Comparison of ENCODE assay signal across 8 cellular contexts in the genomic region with DNA sequence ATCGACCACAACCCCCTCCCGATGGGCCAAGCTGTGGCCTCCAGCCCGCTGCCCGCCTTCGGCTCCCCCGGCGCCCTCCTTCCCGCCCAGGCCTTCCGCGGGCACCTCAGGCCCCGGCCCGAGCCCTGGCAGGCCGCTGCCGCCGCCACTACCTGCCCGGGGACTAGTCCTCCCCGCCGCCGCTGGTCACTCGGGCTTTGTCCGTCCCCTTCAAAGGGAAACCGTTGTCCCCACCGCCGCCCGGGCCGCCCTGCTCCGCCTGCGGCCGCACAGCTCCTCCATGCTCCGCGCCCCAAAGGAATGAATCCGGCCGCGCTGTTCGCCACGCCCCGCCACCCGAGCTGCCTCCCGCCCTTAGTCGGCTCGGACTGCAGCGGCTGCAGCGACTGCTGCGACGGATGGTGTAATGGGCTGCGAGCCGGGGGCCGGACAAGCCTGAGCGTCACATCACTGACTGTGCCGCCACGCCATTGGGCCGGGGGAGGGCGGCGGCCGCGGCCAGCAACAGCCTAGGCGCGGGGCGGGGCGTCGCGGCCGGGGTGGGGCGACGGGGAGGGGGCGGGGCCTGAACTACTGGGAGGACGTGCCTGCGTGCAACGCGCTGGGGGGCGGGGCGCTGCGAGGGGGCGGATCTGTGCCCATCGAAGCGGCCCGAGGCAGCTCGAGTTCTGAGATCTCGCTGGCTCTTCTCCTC. TPM values are rescaled to one million over a fixed set of nuclear protein-coding genes. Genes with fewer than 3 reads are reported as not detected.
DNase-seq lines count a peak whose midpoint lies in the region; ATAC-seq and TF ChIP-seq lines count a peak whose summit lies in the region.

A gene with protein sequence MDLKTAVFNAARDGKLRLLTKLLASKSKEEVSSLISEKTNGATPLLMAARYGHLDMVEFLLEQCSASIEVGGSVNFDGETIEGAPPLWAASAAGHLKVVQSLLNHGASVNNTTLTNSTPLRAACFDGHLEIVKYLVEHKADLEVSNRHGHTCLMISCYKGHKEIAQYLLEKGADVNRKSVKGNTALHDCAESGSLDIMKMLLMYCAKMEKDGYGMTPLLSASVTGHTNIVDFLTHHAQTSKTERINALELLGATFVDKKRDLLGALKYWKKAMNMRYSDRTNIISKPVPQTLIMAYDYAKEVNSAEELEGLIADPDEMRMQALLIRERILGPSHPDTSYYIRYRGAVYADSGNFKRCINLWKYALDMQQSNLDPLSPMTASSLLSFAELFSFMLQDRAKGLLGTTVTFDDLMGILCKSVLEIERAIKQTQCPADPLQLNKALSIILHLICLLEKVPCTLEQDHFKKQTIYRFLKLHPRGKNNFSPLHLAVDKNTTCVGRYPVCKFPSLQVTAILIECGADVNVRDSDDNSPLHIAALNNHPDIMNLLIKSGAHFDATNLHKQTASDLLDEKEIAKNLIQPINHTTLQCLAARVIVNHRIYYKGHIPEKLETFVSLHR (minus strand): TSS at position 405 of the 694 bp plus-strand sequence. CDS start 1,282 bp downstream, outside the sequence.

- H3K4me1 Mint-ChIP-seq in activated naive CD8-positive, alpha-beta T cell treated with anti-CD3 and anti-CD28 coated beads for 36 hours = peaks cover 44% of the 10 kb centered on the region

- peak within 1 kb of the TSS; percentile 97 for H3K4me3 Mint-ChIP-seq in activated naive CD8-positive, alpha-beta T cell treated with anti-CD3 and anti-CD28 coated beads for 36 hours

- H3K27ac ChIP-seq in ovary (peak within 1 kb of the TSS; percentile 73 to 100), thyroid gland (peak within 1 kb of the TSS; percentile 95 to 99 (median 96))

- TF ChIP-seq EP300 in ovary (IDR thresholded peaks at IDR 0.05) = no peak

- H3K4me3 ChIP-seq in ovary (peak within 1 kb of the TSS; percentile 90), thyroid gland (replicated peaks in 1 of 3) (peak within 1 kb of the TSS; percentile 64 to 85 (median 69))

- H3K36me3 ChIP-seq in ovary (no peaks in the 10 kb centered on the region), thyroid gland (no peaks in the 10 kb centered on the region)

- ATAC-seq in HG02623 (IDR thresholded peaks at IDR 0.05; ENCODE audit: unreplicated experiment) = peak; percentile 95

- 1 to 2% (median 1%) methylated on average over 43 to 79 of the region's 79 CpGs for WGBS in ovary, 3 donors
- WGBS in thyroid gland, 2 donors = 1% methylated on average over 22 to 43 of the region's 79 CpGs

- H3K27me3 Mint-ChIP-seq in activated naive CD8-positive, alpha-beta T cell treated with anti-CD3 and anti-CD28 coated beads for 36 hours = no peaks in the 10 kb centered on the region

- CTCF ChIA-PET in GM10248 (lab: Yijun Ruan, JAX) = interaction anchor here (0.8 to 7.8 kb wide), 11 partner anchors 10 to 490 kb away, joined by 3 to 62 read pairs (median 6); a partner anchor contains a TSS

- H3K27ac Mint-ChIP-seq in activated naive CD8-positive, alpha-beta T cell treated with anti-CD3 and anti-CD28 coated beads for 36 hours = peak within 1 kb of the TSS; percentile 98

- peaks cover 7% of the 10 kb centered on the region for H3K9me3 Mint-ChIP-seq in activated naive CD8-positive, alpha-beta T cell treated with anti-CD3 and anti-CD28 coated beads for 36 hours

- no peak for TF ChIP-seq CTCF in GM10248 (IDR thresholded peaks at IDR 0.05; ENCODE audit: control extremely low read depth, extremely low read depth, low read depth, missing control alignments)
- no peak for TF ChIP-seq CTCF in ovary (IDR thresholded peaks at IDR 0.05)
- peak in 1 of 6 experiments; percentile 3 for TF ChIP-seq CTCF in thyroid gland (IDR thresholded peaks at IDR 0.05)

- H3K27me3 ChIP-seq in ovary (no peaks in the 10 kb centered on the region), thyroid gland (no peaks in the 10 kb centered on the region)

- H3K9me3 ChIP-seq in ovary (no peaks in the 10 kb centered on the region), thyroid gland (no peaks in the 10 kb centered on the region)

- POLR2A ChIA-PET in GM10248 (lab: Yijun Ruan, JAX) = interaction anchor here (1.2 to 2.1 kb wide), 2 partner anchors 21 to 59 kb away, joined by 3 to 8 read pairs; no protein-coding TSS in a partner anchor

- DNase-seq in GM10248 (ENCODE audit: extremely low spot score) (peak; percentile 96), NCI-H1105 (lab: John Stamatoyannopoulos, UW) (peak; percentile 95), SKM-1 treated with dmso at 0.1 percent for 144 hours (lab: John Stamatoyannopoulos, UW; ENCODE audit: unreplicated experiment) (peak; percentile 92), head of caudate nucleus (peak; percentile 94 to 99 (median 98)), ovary (peak; percentile 96 to 99 (median 98)), thyroid gland (peak; percentile 97)
- DNase-seq in activated naive CD8-positive, alpha-beta T cell treated with anti-CD3 and anti-CD28 coated beads for 36 hours = peak; percentile 96

- TF ChIP-seq POLR2A in ovary (IDR thresholded peaks at IDR 0.05) (peak; percentile 98), thyroid gland (IDR thresholded peaks at IDR 0.05) (peak; percentile 96 to 100)

- H3K4me1 ChIP-seq in ovary (ENCODE audit: insufficient read depth) = peaks cover 5% of the 10 kb centered on the region
- peaks cover 22 to 23% of the 10 kb centered on the region in 2 donors for H3K4me1 ChIP-seq in thyroid gland

- intact Hi-C loops in head of caudate nucleus (cut with DNase I) (loop anchor here (5.0 kb wide), 1 partner anchor 78 kb away; no protein-coding TSS in a partner anchor), ovary (cut with DNase I) (no loop called here), thyroid gland (cut with DNase I) (no loop called here)

- H3K36me3 Mint-ChIP-seq in activated naive CD8-positive, alpha-beta T cell treated with anti-CD3 and anti-CD28 coated beads for 36 hours = peaks cover 53% of the 10 kb centered on the region

RNA-seq across cellular contexts. Expression of the gene that starts here (rescaled TPM):
- 10 to 100 TPM; 14.7 to 15.6 TPM for total RNA-seq in activated naive CD8-positive, alpha-beta T cell treated with anti-CD3 and anti-CD28 coated beads for 36 hours
- total RNA-seq in ovary (10 to 100 TPM; 11.0 to 16.6 (median 14.9) TPM), thyroid gland (10 to 100 TPM; 10.5 to 19.2 (median 14.2) TPM)
- polyA plus RNA-seq in ovary = 10 to 100 TPM in 1 of 2 donors, 1 to 10 TPM in 1; 6.5 to 11.7 TPM

Comparison
In these comparisons a context has a peak if more than half of its experiments do, and no peak if none do; other contexts are left out.
1. Peak in every context shown above with its lines: DNase-seq, ATAC-seq, H3K4me3 ChIP-seq and H3K27ac ChIP-seq.